ENCODE assay signal across 3 cellular contexts in genomic region chr2:31023550-31023949, GRCh38.
TF ChIP-seq lines count a peak whose summit lies in the region.

No MANE protein-coding gene starts in this region.

TF ChIP-seq in A549, 52 proteins besides CTCF, POLR2A, EP300 and RAD21 (continued from another document):
- TF ChIP-seq ELK1 (IDR thresholded peaks at IDR 0.05; ENCODE audit: low read depth, low read length) = no peak
- no peak for TF ChIP-seq RARB (CRISPR knock-in tag; IDR thresholded peaks at IDR 0.05)
- 0 out of 2 replicates have a peak, but pooled peaks have one; percentile 7 for TF ChIP-seq NFE2L2 (conservative IDR thresholded peaks at IDR 0.05; ENCODE audit: low read length)

TF ChIP-seq in GM23338, 12 proteins besides CTCF, POLR2A, EP300 and RAD21 (continued from another document):
- TF ChIP-seq REST (IDR thresholded peaks at IDR 0.05; ENCODE audit: unreplicated experiment) (no peak), STAT1 (IDR thresholded peaks at IDR 0.05; ENCODE audit: unreplicated experiment) (no peak), CREB1 (CRISPR knock-in tag; IDR thresholded peaks at IDR 0.05; ENCODE audit: low read depth) (no peak), ZNF462 (CRISPR knock-in tag; IDR thresholded peaks at IDR 0.05) (no peak), ETS1 (IDR thresholded peaks at IDR 0.05) (no peak), JUNB (IDR thresholded peaks at IDR 0.05; ENCODE audit: unreplicated experiment) (no peak), NANOG (IDR thresholded peaks at IDR 0.05; ENCODE audit: borderline replicate concordance) (no peak), ZNF114 (CRISPR knock-in tag; IDR thresholded peaks at IDR 0.05) (no peak), ZNF331 (CRISPR knock-in tag; IDR thresholded peaks at IDR 0.05; ENCODE audit: low read depth) (no peak), EZH2 (IDR thresholded peaks at IDR 0.05; ENCODE audit: low read depth, unreplicated experiment) (no peak)

TF ChIP-seq in WTC11, 78 proteins besides CTCF, POLR2A, EP300 and RAD21 (continued from another document):
- TF ChIP-seq FOXP4 (CRISPR knock-in tag; IDR thresholded peaks at IDR 0.05) (no peak), CBFB (CRISPR knock-in tag; IDR thresholded peaks at IDR 0.05; ENCODE audit: low read depth) (no peak), E2F1 (CRISPR knock-in tag; IDR thresholded peaks at IDR 0.05) (no peak), PRRX2 (CRISPR knock-in tag; IDR thresholded peaks at IDR 0.05) (no peak), TCF7 (CRISPR knock-in tag; IDR thresholded peaks at IDR 0.05; ENCODE audit: low read depth) (no peak), E2F5 (CRISPR knock-in tag; IDR thresholded peaks at IDR 0.05) (no peak), ZSCAN18 (CRISPR knock-in tag; IDR thresholded peaks at IDR 0.05) (no peak), MYBL2 (CRISPR knock-in tag; IDR thresholded peaks at IDR 0.05) (no peak), TEAD1 (CRISPR knock-in tag; IDR thresholded peaks at IDR 0.05) (no peak), ZNF263 (CRISPR knock-in tag; IDR thresholded peaks at IDR 0.05; ENCODE audit: low read depth) (no peak), NR1H2 (CRISPR knock-in tag; IDR thresholded peaks at IDR 0.05) (no peak), ATF3 (CRISPR knock-in tag; conservative IDR thresholded peaks at IDR 0.05) (no peak), ZNF423 (CRISPR knock-in tag; IDR thresholded peaks at IDR 0.05) (no peak), SOX15 (CRISPR knock-in tag; IDR thresholded peaks at IDR 0.05) (no peak)
